In the genomic region with DNA sequence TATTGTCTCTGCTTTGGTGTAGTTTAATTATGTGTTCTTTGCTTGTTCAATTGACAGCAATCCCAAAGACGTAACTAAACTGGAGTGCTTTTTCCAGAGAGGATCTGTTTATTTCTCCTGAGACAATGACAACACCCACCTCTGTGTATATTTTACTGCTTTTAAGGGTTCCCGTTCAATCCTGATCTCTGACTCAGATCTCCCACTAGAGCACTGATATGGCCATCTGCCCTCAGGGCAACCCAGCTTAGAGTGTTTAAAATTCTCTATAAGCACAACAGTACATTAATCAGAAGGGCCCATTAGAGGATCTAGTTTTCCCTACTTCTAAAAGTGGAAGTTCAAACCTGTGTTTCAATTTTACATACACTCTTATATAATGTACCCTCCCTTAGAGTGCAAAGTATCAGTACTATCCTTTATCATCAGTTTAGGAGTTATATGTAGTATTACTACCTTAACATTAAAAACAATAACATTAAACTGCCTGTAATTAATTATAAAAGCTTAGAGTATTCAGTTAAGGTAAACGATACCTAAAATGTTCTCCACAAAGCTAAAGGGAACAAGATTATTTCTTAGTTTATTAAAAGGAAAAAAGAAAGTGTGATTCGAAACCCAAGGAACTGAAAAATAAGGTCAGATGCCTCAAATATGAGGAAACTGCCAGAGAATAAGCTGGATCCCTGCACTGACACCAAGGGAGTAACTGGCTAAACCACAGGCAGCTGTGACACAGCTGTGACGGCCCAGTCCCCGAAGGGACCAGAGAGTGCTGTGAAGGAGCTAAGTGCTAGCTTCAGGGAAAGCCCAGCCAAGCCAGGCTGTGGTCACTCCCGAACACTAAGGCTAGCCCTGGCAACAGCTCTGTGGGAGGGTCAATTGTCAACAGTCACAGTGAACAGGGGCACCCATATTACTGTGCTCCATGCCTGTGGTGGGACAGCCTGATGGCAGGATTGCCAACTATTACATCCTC, we compare ENCODE assay signal across 14 cellular contexts. TPM values are rescaled to one million over a fixed set of nuclear protein-coding genes. Genes with fewer than 3 reads are reported as not detected.
DNase-seq lines count a peak whose midpoint lies in the region; ATAC-seq and TF ChIP-seq lines count a peak whose summit lies in the region.
"Had no signal": no experiment of that assay in that cellular context is flagged by ENCODE, and none has a peak within 500 bp of the region (broad histone marks: within the 10 kb centered on the region; RNA-seq: fewer than 3 reads in every experiment).

No MANE protein-coding gene starts in this region.

- no peaks in the 10 kb centered on the region for H3K27me3 Mint-ChIP-seq in T-helper 1 cell treated with Interleukin-12 subunit alpha and Interleukin-12 subunit beta and Interleukin-4 antibody, amounts not matched to agents 30 μg/mL and 1 μg/mL, for 36 hours (ENCODE audit: low read depth)
- no peaks in the 10 kb centered on the region for H3K27me3 Mint-ChIP-seq in natural killer cell (ENCODE audit: low read depth in 2 of 2)

- H3K9me3 Mint-ChIP-seq in T-helper 1 cell treated with Interleukin-12 subunit alpha and Interleukin-12 subunit beta and Interleukin-4 antibody, amounts not matched to agents 30 μg/mL and 1 μg/mL, for 36 hours = no peaks in the 10 kb centered on the region
- H3K9me3 Mint-ChIP-seq in natural killer cell = no peaks in the 10 kb centered on the region

- H3K27ac ChIP-seq in SJCRH30 (no peak overlapping the region), foreskin keratinocyte (no peak overlapping the region), gastrocnemius medialis (peak overlapping the region in 3 of 4 donors; percentile 3 to 16 (median 7))
- H3K27ac ChIP-seq: 22Rv1, right lobe of liver, thoracic aorta had no signal

- H3K27me3 ChIP-seq in SJCRH30 (no peaks in the 10 kb centered on the region), foreskin keratinocyte (no peaks in the 10 kb centered on the region), gastrocnemius medialis (no peaks in the 10 kb centered on the region)
- H3K27me3 ChIP-seq: right lobe of liver had no signal

- H3K36me3 ChIP-seq in SJCRH30 = peaks cover 50% of the 10 kb centered on the region
- peaks cover 0 to 95% of the 10 kb centered on the region in 2 donors for H3K36me3 ChIP-seq in gastrocnemius medialis

- TF ChIP-seq CTCF in foreskin keratinocyte (conservative IDR thresholded peaks at IDR 0.05) (no peak), gastrocnemius medialis (IDR thresholded peaks at IDR 0.05 in 4 of 5, conservative IDR thresholded peaks at IDR 0.05 in 1 of 5) (no peak), natural killer cell (IDR thresholded peaks at IDR 0.05) (no peak)

- H3K4me3 ChIP-seq in SJCRH30 (no peak overlapping the region), gastrocnemius medialis (no peak overlapping the region)
- H3K4me3 ChIP-seq: right lobe of liver, thoracic aorta had no signal

- in situ Hi-C loops in gastrocnemius medialis (cut with MboI; ENCODE audit: low sequenced_read_pairs in 4 of 4) = loop anchor here in 1 of 4 donors (25.0 kb wide), 1 partner anchor 276 kb away; the partner anchor contains the start of gene SLC25A1

- peaks cover 12% of the 10 kb centered on the region for H3K4me1 Mint-ChIP-seq in T-helper 1 cell treated with Interleukin-12 subunit alpha and Interleukin-12 subunit beta and Interleukin-4 antibody, amounts not matched to agents 30 μg/mL and 1 μg/mL, for 36 hours (ENCODE audit: low read depth)
- no peaks in the 10 kb centered on the region for H3K4me1 Mint-ChIP-seq in natural killer cell

- TF ChIP-seq POLR2A in gastrocnemius medialis (IDR thresholded peaks at IDR 0.05) = no peak

- ATAC-seq in foreskin keratinocyte = peak; percentile 29
- peak in 1 of 2 donors; percentile 63 for ATAC-seq in gastrocnemius medialis
- ATAC-seq in natural killer cell = no peak
- ATAC-seq: right lobe of liver had no signal

- H3K36me3 Mint-ChIP-seq in T-helper 1 cell treated with Interleukin-12 subunit alpha and Interleukin-12 subunit beta and Interleukin-4 antibody, amounts not matched to agents 30 μg/mL and 1 μg/mL, for 36 hours (ENCODE audit: low read depth) = peaks cover 37% of the 10 kb centered on the region
- peaks cover 2% of the 10 kb centered on the region for H3K36me3 Mint-ChIP-seq in natural killer cell

- H3K27ac Mint-ChIP-seq in T-helper 1 cell treated with Interleukin-12 subunit alpha and Interleukin-12 subunit beta and Interleukin-4 antibody, amounts not matched to agents 30 μg/mL and 1 μg/mL, for 36 hours = peak overlapping the region; percentile 26
- no peak overlapping the region for H3K27ac Mint-ChIP-seq in natural killer cell

- intact Hi-C loops in gastrocnemius medialis (cut with DNase I; ENCODE audit: low total_unique reads) = no loop called here
- intact Hi-C loops in natural killer cell (cut with micrococcal nuclease) = no loop called here

- no peak for DNase-seq in T-helper 1 cell
- peak; percentile 18 to 23 for DNase-seq in SJCRH30
- DNase-seq in foreskin keratinocyte = peak in 1 of 2 donors; percentile 44
- peak in 1 of 2 donors; percentile 66 for DNase-seq in gastrocnemius medialis
- no peak for DNase-seq in nucleus accumbens (lab: John Stamatoyannopoulos, UW)
- no peak for DNase-seq in stimulated activated naive CD4-positive, alpha-beta T cell (lab: John Stamatoyannopoulos, UW)
- no peak for DNase-seq in natural killer cell
- DNase-seq: DMS79, Karpas-422, NCI-H2107, right lobe of liver had no signal

- no peak overlapping the region for H3K4me3 Mint-ChIP-seq in T-helper 1 cell treated with Interleukin-12 subunit alpha and Interleukin-12 subunit beta and Interleukin-4 antibody, amounts not matched to agents 30 μg/mL and 1 μg/mL, for 36 hours
- H3K4me3 Mint-ChIP-seq in natural killer cell = no peak overlapping the region

- H3K9me3 ChIP-seq in SJCRH30 (replicated peaks) (no peaks in the 10 kb centered on the region), gastrocnemius medialis (no peaks in the 10 kb centered on the region)
- H3K9me3 ChIP-seq: right lobe of liver, thoracic aorta had no signal

- H3K4me1 ChIP-seq in SJCRH30 (0 out of 2 replicates have a peak, but pooled peaks cover 3% of the 10 kb centered on the region), foreskin keratinocyte (no peaks in the 10 kb centered on the region), gastrocnemius medialis (no peaks in the 10 kb centered on the region)
- H3K4me1 ChIP-seq: right lobe of liver had no signal

RNA-seq across cellular contexts. Expression of gene UFD1, which starts 15.2 kb away (rescaled TPM):
- total RNA-seq in SJCRH30 (2014; rRNA removed; shearing (Covaris generic)) = 91.8 and 98.1 TPM in 2 replicates
- total RNA-seq in foreskin keratinocyte = 86.9 and 95.5 TPM in 2 replicates
- polyA plus RNA-seq in foreskin keratinocyte = 122 and 131 TPM in 2 replicates
- total RNA-seq in gastrocnemius medialis = 100 to 1,000 TPM; 106 to 199 (median 165) TPM
- total RNA-seq in natural killer cell = 100 to 1,000 TPM in 1 of 3 donors, 10 to 100 TPM in 2; 73.8 to 101 (median 77.8) TPM

RNA-seq across cellular contexts. Expression of gene CDC45, which starts 15.9 kb away (rescaled TPM):
- total RNA-seq in SJCRH30 (2014; rRNA removed; shearing (Covaris generic)) = 48.4 and 56.0 TPM in 2 replicates
- total RNA-seq in foreskin keratinocyte (38.2 and 39.8 TPM in 2 replicates), gastrocnemius medialis (under 1 TPM in 1 of 4 donors, not detected in 3; 0.27 TPM), natural killer cell (1 to 10 TPM; 1.6 to 4.8 (median 3.3) TPM)
- 37.8 and 43.1 TPM in 2 replicates for polyA plus RNA-seq in foreskin keratinocyte

RNA-seq across cellular contexts. Expression of gene C22orf39, which starts 16.3 kb away (rescaled TPM):
- 37.4 and 40.9 TPM in 2 replicates for total RNA-seq in SJCRH30 (2014; rRNA removed; shearing (Covaris generic))
- total RNA-seq in foreskin keratinocyte (13.8 and 15.3 TPM in 2 replicates), gastrocnemius medialis (100 to 1,000 TPM; 157 to 182 (median 178) TPM), natural killer cell (10 to 100 TPM; 45.4 to 53.3 (median 50.2) TPM)
- polyA plus RNA-seq in foreskin keratinocyte = 14.8 and 15.1 TPM in 2 replicates

RNA-seq across cellular contexts. Expression of gene MRPL40, which starts 31.4 kb away (rescaled TPM):
- 51.5 and 55.7 TPM in 2 replicates for total RNA-seq in SJCRH30 (2014; rRNA removed; shearing (Covaris generic))
- total RNA-seq in foreskin keratinocyte = 53.4 and 56.6 TPM in 2 replicates
- polyA plus RNA-seq in foreskin keratinocyte = 63.8 and 69.4 TPM in 2 replicates
- 10 to 100 TPM; 53.8 to 75.1 (median 61.5) TPM for total RNA-seq in gastrocnemius medialis
- total RNA-seq in natural killer cell = 10 to 100 TPM; 11.6 to 16.7 (median 14.2) TPM

RNA-seq across cellular contexts. Expression of gene HIRA, which starts 32.2 kb away (rescaled TPM):
- total RNA-seq in SJCRH30 (2014; rRNA removed; shearing (Covaris generic)) = 25.2 and 25.3 TPM in 2 replicates
- total RNA-seq in foreskin keratinocyte (27.8 and 28.1 TPM in 2 replicates), gastrocnemius medialis (10 to 100 TPM; 14.2 to 46.8 (median 24.6) TPM), natural killer cell (10 to 100 TPM; 49.6 to 75.9 (median 50.9) TPM)
- 17.3 and 18.8 TPM in 2 replicates for polyA plus RNA-seq in foreskin keratinocyte

Comparison
In these comparisons a context has a peak if more than half of its experiments do, and no peak if none do; other contexts are left out.
1. DNase-seq: peak in SJCRH30 (2 of 2); none in T-helper 1 cell (0 of 5), nucleus accumbens (0 of 56), stimulated activated naive CD4-positive, alpha-beta T cell (0 of 6) and natural killer cell (single experiment).
2. H3K27ac ChIP-seq: peak in gastrocnemius medialis (3 of 4); none in SJCRH30 (single experiment) and foreskin keratinocyte (single experiment).